Comparison of ENCODE assay signal across 1 cellular context in genomic region chr11:19673924-19674390, GRCh38.
TF ChIP-seq lines count a peak whose summit lies in the region.

No MANE protein-coding gene starts in this region.

TF ChIP-seq in HEK293, 187 proteins besides CTCF, POLR2A, EP300 and RAD21 (continued from another document):
- no peak for TF ChIP-seq ZNF24 (tag by site-specific recombination; IDR thresholded peaks at IDR 0.05)
